In the genomic region with DNA sequence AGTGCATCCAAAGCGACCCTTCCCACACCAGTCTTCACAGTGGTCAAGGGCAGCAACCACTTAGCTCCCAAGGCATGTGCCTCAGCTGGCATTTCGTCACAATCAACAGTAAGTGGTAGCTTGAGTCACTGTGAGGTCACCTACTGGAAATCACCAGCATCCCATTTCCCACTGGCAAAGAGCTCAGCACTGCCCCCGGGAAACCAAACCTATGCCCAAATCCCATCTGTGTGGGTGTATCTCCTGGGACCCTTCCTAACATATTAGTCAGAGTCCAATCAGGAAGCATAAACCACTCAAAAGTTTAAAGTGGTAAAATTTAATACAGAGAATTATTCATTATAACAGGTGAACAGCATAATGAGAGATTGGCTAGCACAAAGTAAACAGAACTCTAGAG, we compare ENCODE assay signal across 4 cellular contexts. TPM values are rescaled to one million over a fixed set of nuclear protein-coding genes. Genes with fewer than 3 reads are reported as not detected.
"Had no signal": no experiment of that assay in that cellular context is flagged by ENCODE, and none has a peak within 500 bp of the region (broad histone marks: within the 10 kb centered on the region; RNA-seq: fewer than 3 reads in every experiment).

No MANE protein-coding gene starts in this region.

RNA-seq across cellular contexts. Expression of gene OR4F16, which starts 47.2 kb away (rescaled TPM):
- total RNA-seq: H4, H7, HT-29, IMR-90 had no signal
- polyA plus RNA-seq: IMR-90 had no signal
